In the genomic region with DNA sequence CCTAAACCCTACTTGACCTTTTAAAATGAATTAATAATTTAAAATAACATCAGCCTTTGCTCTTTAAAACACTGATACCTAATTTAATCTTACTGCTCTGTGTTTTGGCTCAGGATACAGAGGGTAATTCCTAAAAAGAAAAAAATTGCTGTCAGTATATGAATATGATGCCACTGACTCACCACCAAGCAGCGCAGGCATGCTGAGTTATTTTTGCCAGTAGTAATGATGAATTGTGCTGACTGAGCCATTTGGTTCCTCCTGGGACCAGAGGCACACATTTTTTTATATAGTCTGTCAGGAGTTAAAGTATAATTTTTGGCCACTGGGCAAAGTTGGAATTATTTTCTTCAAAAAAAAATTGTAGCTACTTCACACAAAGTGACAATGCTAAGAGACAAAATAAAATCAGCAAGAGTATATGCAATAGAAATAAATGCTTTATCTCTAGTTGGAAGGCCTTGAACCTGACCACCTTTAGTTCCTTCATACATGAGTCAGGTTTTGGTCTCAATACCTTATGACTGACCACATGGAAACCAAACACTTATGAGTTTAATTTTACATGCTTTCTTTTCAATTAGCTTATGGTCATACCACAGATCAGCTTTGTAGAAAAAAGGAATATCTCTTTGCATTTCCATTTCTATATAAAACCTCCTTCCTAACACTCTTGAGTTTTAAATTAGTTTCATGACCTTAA, we compare ENCODE assay signal across 8 cellular contexts.
DNase-seq lines count a peak whose midpoint lies in the region; ATAC-seq and TF ChIP-seq lines count a peak whose summit lies in the region.

No MANE protein-coding gene starts in this region.

- no TSS peak for BruUV-seq in IMR-90 (replicated peaks; lab: Mats Ljungman, UMichigan)

- H3K4me3 ChIP-seq in IMR-90 (ENCODE audit: insufficient read depth, low read depth, low read length), result no peak overlapping the region

- ATAC-seq in activated CD4-positive, CD25-positive, alpha-beta regulatory T cell treated with anti-CD3 and anti-CD28 coated beads, Interleukin-2, amount 50 U/mL, for 24 hours, result peak; percentile 86 to 91
- ATAC-seq in IMR-90 (ENCODE audit: low read depth), result peak; percentile 87
- no peak for ATAC-seq in central memory CD8-positive, alpha-beta T cell (replicated peaks; ENCODE audit: extremely low read depth, poor library complexity, severe bottlenecking)

- H3K79me1 ChIP-seq in IMR-90 (ENCODE audit: low read depth in 1 of 2, low read length in 2 of 2), result peaks cover 32 to 42% of the 10 kb centered on the region in 2 experiments

- peaks cover 3% of the 10 kb centered on the region; the same call in 1 of the 2 replicates for H3K9me3 ChIP-seq in IMR-90 (ENCODE audit: control insufficient read depth, insufficient read depth, low read length)

- peaks cover 2% of the 10 kb centered on the region for H3K4me1 ChIP-seq in IMR-90 (ENCODE audit: control insufficient read depth, insufficient read depth, low read length)

- no peak overlapping the region for H2AK5ac ChIP-seq in IMR-90 (ENCODE audit: low read depth, low read length)

- no peak for TF ChIP-seq POLR2A in IMR-90 (IDR thresholded peaks at IDR 0.05; ENCODE audit: low read depth, low read length)

- in situ Hi-C loops in IMR-90 (cut with MboI; ENCODE audit: low sequenced_read_pairs), result no loop called here

- no peak overlapping the region for H2BK15ac ChIP-seq in IMR-90 (ENCODE audit: low read depth, low read length)

- H4K5ac ChIP-seq in IMR-90 (ENCODE audit: low read depth, low read length), result no peak overlapping the region

- DNase-seq in activated CD4-positive, CD25-positive, alpha-beta regulatory T cell treated with anti-CD3 and anti-CD28 coated beads, Interleukin-2, amount 50 U/mL, for 72 hours, result no peak
- DNase-seq in IMR-90, result peak; percentile 79
- DNase-seq in central memory CD8-positive, alpha-beta T cell (ENCODE audit: low spot score in 2 of 2), result no peak
- DNase-seq in stimulated activated CD4-positive, alpha-beta T cell treated with anti-CD3 and anti-CD28 coated beads, Interleukin-12 subunit alpha, Interleukin-12 subunit beta, amount 100 ng/mL, for 4 hours, result peak; percentile 4
- DNase-seq in globus pallidus (ENCODE audit: low spot score), result no peak
- no peak for DNase-seq in mucosa of gallbladder (ENCODE audit: low spot score)
- no peak for DNase-seq in central memory CD4-positive, alpha-beta T cell

- intact Hi-C loops in IMR-90 (cut with micrococcal nuclease), result no loop called here

- H3K9me1 ChIP-seq in IMR-90 (ENCODE audit: insufficient read depth, low read length), result no peaks in the 10 kb centered on the region

- H2BK5ac ChIP-seq in IMR-90 (ENCODE audit: low read depth, low read length, poor library complexity, severe bottlenecking), result no peak overlapping the region

- H3K4me1 Mint-ChIP-seq in central memory CD8-positive, alpha-beta T cell, result peaks cover 41% of the 10 kb centered on the region

- no CpG with 5 or more reads among the region's 1 CpG for WGBS in IMR-90 (ENCODE audit: extremely low coverage in 2 of 2, insufficient read length in 1 of 2), 2 experiments

- POLR2A ChIA-PET in IMR-90 (lab: Charles Lee; ENCODE audit: unreplicated experiment), result no interaction called here

- H3K23ac ChIP-seq in IMR-90 (ENCODE audit: low read depth, low read length), result no peak overlapping the region

- no peaks in the 10 kb centered on the region for H3K27me3 Mint-ChIP-seq in central memory CD8-positive, alpha-beta T cell

- H3K4me2 ChIP-seq in IMR-90 (ENCODE audit: low read depth, low read length), result no peak overlapping the region

- no peak overlapping the region for H3K27ac ChIP-seq in IMR-90 (ENCODE audit: insufficient read depth, low read length)

- H2AK9ac ChIP-seq in IMR-90 (replicated peaks; ENCODE audit: low read depth, low read length, poor library complexity), result no peak overlapping the region

- no peaks in the 10 kb centered on the region for H3K36me3 Mint-ChIP-seq in central memory CD8-positive, alpha-beta T cell (ENCODE audit: insufficient read depth)

- no peak overlapping the region for H2AFZ ChIP-seq in IMR-90 (replicated peaks; ENCODE audit: low read length, poor library complexity)

- CTCF ChIA-PET in IMR-90 (lab: Yijun Ruan, JAX), result no interaction called here

- no peak for TF ChIP-seq RAD21 in IMR-90 (IDR thresholded peaks at IDR 0.05; ENCODE audit: low read length)

- no peak overlapping the region for H3K9ac ChIP-seq in IMR-90 (ENCODE audit: low read depth, low read length)

- no peak overlapping the region for H4K91ac ChIP-seq in IMR-90 (ENCODE audit: insufficient read depth, low read depth, low read length)

- H3K4ac ChIP-seq in IMR-90 (ENCODE audit: low read depth, low read length), result no peak overlapping the region

- H3K56ac ChIP-seq in IMR-90 (ENCODE audit: extremely low read depth, insufficient read depth, low read length), result no peak overlapping the region

- peak overlapping the region; percentile 75 for H3K27ac Mint-ChIP-seq in central memory CD8-positive, alpha-beta T cell (ENCODE audit: low read depth)

- TF ChIP-seq CTCF in IMR-90 (conservative IDR thresholded peaks at IDR 0.05; ENCODE audit: low read depth, low read length), result no peak

- no peak overlapping the region for H3K14ac ChIP-seq in IMR-90 (replicated peaks; ENCODE audit: low read depth, low read length)

- no peaks in the 10 kb centered on the region for H3K9me3 Mint-ChIP-seq in central memory CD8-positive, alpha-beta T cell

- no peaks in the 10 kb centered on the region for H3K27me3 ChIP-seq in IMR-90 (ENCODE audit: control insufficient read depth, insufficient read depth, low read length)

- dilution Hi-C loops in IMR-90 (cut with HindIII; ENCODE audit: low sequenced_read_pairs, unreplicated experiment), result no loop called here

- H3K4me3 Mint-ChIP-seq in central memory CD8-positive, alpha-beta T cell, result no peak overlapping the region

- no peak overlapping the region for H2BK120ac ChIP-seq in IMR-90 (ENCODE audit: low read depth, low read length)

- H2BK20ac ChIP-seq in IMR-90 (ENCODE audit: low read depth, low read length), result no peak overlapping the region

- peaks cover 8% of the 10 kb centered on the region; the same call in 1 of the 2 replicates for H4K20me1 ChIP-seq in IMR-90 (ENCODE audit: insufficient read depth, low read length)

- H4K8ac ChIP-seq in IMR-90 (ENCODE audit: low read depth in 2 of 2, low read length in 2 of 2), result no peak overlapping the region

- no peaks in the 10 kb centered on the region for H3K36me3 ChIP-seq in IMR-90 (ENCODE audit: control insufficient read depth, insufficient read depth, low read length)

- no peak overlapping the region for H3K18ac ChIP-seq in IMR-90 (ENCODE audit: low read depth, low read length)

TF ChIP-seq in IMR-90, 13 proteins besides CTCF, POLR2A, EP300 and RAD21:
- TF ChIP-seq, protein P1, sequence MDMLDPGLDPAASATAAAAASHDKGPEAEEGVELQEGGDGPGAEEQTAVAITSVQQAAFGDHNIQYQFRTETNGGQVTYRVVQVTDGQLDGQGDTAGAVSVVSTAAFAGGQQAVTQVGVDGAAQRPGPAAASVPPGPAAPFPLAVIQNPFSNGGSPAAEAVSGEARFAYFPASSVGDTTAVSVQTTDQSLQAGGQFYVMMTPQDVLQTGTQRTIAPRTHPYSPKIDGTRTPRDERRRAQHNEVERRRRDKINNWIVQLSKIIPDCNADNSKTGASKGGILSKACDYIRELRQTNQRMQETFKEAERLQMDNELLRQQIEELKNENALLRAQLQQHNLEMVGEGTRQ (IDR thresholded peaks at IDR 0.05; ENCODE audit: low read depth, low read length), result no peak
- peak; percentile 98 for TF ChIP-seq MAFK (IDR thresholded peaks at IDR 0.05; ENCODE audit: low read depth, low read length)
- no peak for TF ChIP-seq RFX5 (IDR thresholded peaks at IDR 0.05; ENCODE audit: low read depth, low read length)
- no peak for TF ChIP-seq CEBPB (IDR thresholded peaks at IDR 0.05; ENCODE audit: low read depth, low read length)
- TF ChIP-seq BHLHE40 (IDR thresholded peaks at IDR 0.05; ENCODE audit: low read depth, low read length), result no peak
- TF ChIP-seq NFE2L2 (IDR thresholded peaks at IDR 0.05; ENCODE audit: low read depth, low read length), result 0 out of 2 replicates have a peak, but pooled peaks have one; percentile 7
- TF ChIP-seq RCOR1 (IDR thresholded peaks at IDR 0.05; ENCODE audit: insufficient replicate concordance, low read length), result no peak
- TF ChIP-seq FOS (IDR thresholded peaks at IDR 0.05; ENCODE audit: low read depth, low read length), result no peak
- no peak for TF ChIP-seq MAZ (IDR thresholded peaks at IDR 0.05; ENCODE audit: borderline replicate concordance, low read depth, low read length)
- no peak for TF ChIP-seq SMC3 (IDR thresholded peaks at IDR 0.05; ENCODE audit: low read depth, low read length)
- no peak for TF ChIP-seq CHD1 (IDR thresholded peaks at IDR 0.05; ENCODE audit: low read depth, low read length)
- TF ChIP-seq MXI1 (IDR thresholded peaks at IDR 0.05; ENCODE audit: borderline replicate concordance, low read depth, low read length), result no peak
- TF ChIP-seq, protein P2, sequence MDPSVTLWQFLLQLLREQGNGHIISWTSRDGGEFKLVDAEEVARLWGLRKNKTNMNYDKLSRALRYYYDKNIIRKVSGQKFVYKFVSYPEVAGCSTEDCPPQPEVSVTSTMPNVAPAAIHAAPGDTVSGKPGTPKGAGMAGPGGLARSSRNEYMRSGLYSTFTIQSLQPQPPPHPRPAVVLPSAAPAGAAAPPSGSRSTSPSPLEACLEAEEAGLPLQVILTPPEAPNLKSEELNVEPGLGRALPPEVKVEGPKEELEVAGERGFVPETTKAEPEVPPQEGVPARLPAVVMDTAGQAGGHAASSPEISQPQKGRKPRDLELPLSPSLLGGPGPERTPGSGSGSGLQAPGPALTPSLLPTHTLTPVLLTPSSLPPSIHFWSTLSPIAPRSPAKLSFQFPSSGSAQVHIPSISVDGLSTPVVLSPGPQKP (IDR thresholded peaks at IDR 0.05; ENCODE audit: borderline replicate concordance, low read depth, low read length), result no peak

Comparison
In these comparisons a context has a peak if more than half of its experiments do, and no peak if none do; other contexts are left out.
1. DNase-seq: peak in IMR-90 (single experiment) and stimulated activated CD4-positive, alpha-beta T cell treated with anti-CD3 and anti-CD28 coated beads, Interleukin-12 subunit alpha, Interleukin-12 subunit beta, amount 100 ng/mL, for 4 hours (single experiment); none in activated CD4-positive, CD25-positive, alpha-beta regulatory T cell treated with anti-CD3 and anti-CD28 coated beads, Interleukin-2, amount 50 U/mL, for 72 hours (single experiment), central memory CD8-positive, alpha-beta T cell (0 of 2), globus pallidus (single experiment), mucosa of gallbladder (single experiment) and central memory CD4-positive, alpha-beta T cell (single experiment).